25 cellular contexts compared by ENCODE assay signal in genomic region chr7:2360791-2361190, GRCh38. TPM values are rescaled to one million over a fixed set of nuclear protein-coding genes. Genes with fewer than 3 reads are reported as not detected.
DNase-seq lines count a peak whose midpoint lies in the region; ATAC-seq, FAIRE-seq and TF ChIP-seq lines count a peak whose summit lies in the region.
"Had no signal": no experiment of that assay in that cellular context is flagged by ENCODE, and none has a peak within 500 bp of the region (broad histone marks: within the 10 kb centered on the region; RNA-seq: fewer than 3 reads in every experiment).

No MANE protein-coding gene starts in this region.

- DNase-seq in right cardiac atrium (peak in 1 of 3 donors; percentile 73), Right ventricle myocardium superior (no peak), astrocyte (ENCODE audit: low read depth) (peak; percentile 24), foreskin keratinocyte (peak; percentile 33 to 63), urothelium cell line (ENCODE audit: low spot score) (no peak), cerebellar cortex (ENCODE audit: low spot score) (no peak)
- DNase-seq: activated CD4-positive, alpha-beta T cell treated with anti-CD3 and anti-CD28 coated beads, Interleukin-2, amount 10 ng/mL, durations not matched to agents 24 days and 14 days; adrenal gland; C1 segment of cervical spinal cord; EL; erythroblast; midbrain; NCI-H2081 treated with DMSO at 0.1 percent for 48 hours; PC-3; SJCRH30 had no signal

- H3K27ac ChIP-seq in right cardiac atrium (ENCODE audit: low read length) (no peak overlapping the region), astrocyte (ENCODE audit: low read depth, low read length) (no peak overlapping the region), foreskin keratinocyte (peak overlapping the region; percentile 84)
- H3K27ac ChIP-seq: cardiac muscle cell, SJCRH30 had no signal

- peaks cover 86% of the 10 kb centered on the region for H3K79me2 ChIP-seq in astrocyte (ENCODE audit: insufficient read depth, low read length)

- intact Hi-C loops in right cardiac atrium (cut with DNase I) = no loop called here
- intact Hi-C loops in Right ventricle myocardium superior (cut with DNase I) = no loop called here

- peaks cover 93% of the 10 kb centered on the region for H4K20me1 ChIP-seq in astrocyte (ENCODE audit: insufficient read depth, low read length)

- no peaks in the 10 kb centered on the region for H3K27me3 ChIP-seq in right cardiac atrium (ENCODE audit: control insufficient read depth, insufficient read depth)
- no peaks in the 10 kb centered on the region for H3K27me3 ChIP-seq in astrocyte (ENCODE audit: insufficient read depth, low read length)
- H3K27me3 ChIP-seq in foreskin keratinocyte = no peaks in the 10 kb centered on the region
- H3K27me3 ChIP-seq: adrenal gland, cardiac muscle cell, SJCRH30 had no signal

- H3K27me3 Mint-ChIP-seq in astrocyte (ENCODE audit: low read depth, unreplicated experiment) = no peaks in the 10 kb centered on the region
- H3K27me3 Mint-ChIP-seq: activated CD4-positive, alpha-beta T cell treated with anti-CD3 and anti-CD28 coated beads, Interleukin-2, amount 10 ng/mL, durations not matched to agents 24 days and 14 days; progenitor cell of endocrine pancreas had no signal

- H3K4me2 ChIP-seq in astrocyte (ENCODE audit: low read length) = no peak overlapping the region
- H3K4me2 ChIP-seq: GM23338 had no signal

- peak; percentile 51 to 65 for ATAC-seq in right cardiac atrium
- ATAC-seq in Right ventricle myocardium superior (ENCODE audit: poor library complexity) = no peak
- ATAC-seq in foreskin keratinocyte = peak; percentile 88
- no peak for ATAC-seq in HG03159 (IDR thresholded peaks at IDR 0.05; ENCODE audit: unreplicated experiment)
- ATAC-seq in HG03354 (IDR thresholded peaks at IDR 0.05; ENCODE audit: poor library complexity, severe bottlenecking, unreplicated experiment) = no peak
- ATAC-seq: GM23338, left lobe of liver, PC-3 had no signal

- H3K36me3 Mint-ChIP-seq in astrocyte (ENCODE audit: low read depth, unreplicated experiment) = peaks cover 7% of the 10 kb centered on the region

- H3K9ac ChIP-seq in astrocyte (ENCODE audit: low read length) = no peak overlapping the region

- H3K9me3 Mint-ChIP-seq in astrocyte (ENCODE audit: unreplicated experiment) = no peaks in the 10 kb centered on the region
- H3K9me3 Mint-ChIP-seq: activated CD4-positive, alpha-beta T cell treated with anti-CD3 and anti-CD28 coated beads, Interleukin-2, amount 10 ng/mL, durations not matched to agents 24 days and 14 days; activated T-helper 2 cell treated with anti-CD3 and anti-CD28 coated beads, Interferon-gamma antibody, Interleukin-2, Interleukin-4, amounts not matched to agents 10 μg/mL and 5 μg/mL and 100 μg/mL, durations not matched to agents 14 hours and 24 hours and 36 hours; GM23338; neural crest cell; T-helper 1 cell treated with Interleukin-12 subunit alpha and Interleukin-12 subunit beta and Interleukin-4 antibody, amounts not matched to agents 30 μg/mL and 1 μg/mL, for 36 hours had no signal

- H3K4me1 ChIP-seq in right cardiac atrium (ENCODE audit: control insufficient read depth, insufficient read depth, low read length) (peaks cover 7% of the 10 kb centered on the region), astrocyte (ENCODE audit: insufficient read depth, low read length) (peaks cover 9% of the 10 kb centered on the region), foreskin keratinocyte (peaks cover 13% of the 10 kb centered on the region)

- no peak overlapping the region for H2AFZ ChIP-seq in astrocyte (ENCODE audit: low read depth, low read length)
- H2AFZ ChIP-seq: GM23338 had no signal

- 36% methylated on average over 6 of the region's 6 CpGs for WGBS in right cardiac atrium

- FAIRE-seq in astrocyte (lab: Jason Lieb, UNC) = no peak
- FAIRE-seq in urothelium cell line (lab: Jason Lieb, UNC) = peak; percentile 78
- FAIRE-seq: D721Med had no signal

- H3K27ac Mint-ChIP-seq in astrocyte (ENCODE audit: unreplicated experiment) = peak overlapping the region; percentile 71
- H3K27ac Mint-ChIP-seq: activated CD4-positive, alpha-beta T cell treated with anti-CD3 and anti-CD28 coated beads, Interleukin-2, amount 10 ng/mL, durations not matched to agents 24 days and 14 days; activated T-helper 2 cell treated with anti-CD3 and anti-CD28 coated beads, Interferon-gamma antibody, Interleukin-2, Interleukin-4, amounts not matched to agents 10 μg/mL and 5 μg/mL and 100 μg/mL, durations not matched to agents 14 hours and 24 hours and 36 hours; GM23338; progenitor cell of endocrine pancreas; T-helper 1 cell treated with Interleukin-12 subunit alpha and Interleukin-12 subunit beta and Interleukin-4 antibody, amounts not matched to agents 30 μg/mL and 1 μg/mL, for 36 hours had no signal

- H3K9me3 ChIP-seq in right cardiac atrium (ENCODE audit: control insufficient read depth, low read length) (no peaks in the 10 kb centered on the region), astrocyte (ENCODE audit: insufficient read depth, low read depth, low read length) (no peaks in the 10 kb centered on the region)
- H3K9me3 ChIP-seq: adrenal gland, SJCRH30 had no signal

- TF ChIP-seq CTCF in astrocyte (IDR thresholded peaks at IDR 0.05; ENCODE audit: insufficient read depth, low read depth, low read length) (no peak), foreskin keratinocyte (conservative IDR thresholded peaks at IDR 0.05) (no peak)

- peaks cover 46% of the 10 kb centered on the region for H3K36me3 ChIP-seq in astrocyte (ENCODE audit: insufficient read depth, low read length)

- peaks cover 17% of the 10 kb centered on the region for H3K4me1 Mint-ChIP-seq in astrocyte (ENCODE audit: low read depth, unreplicated experiment)

- no peak overlapping the region for H3K4me3 Mint-ChIP-seq in astrocyte (ENCODE audit: unreplicated experiment)
- H3K4me3 Mint-ChIP-seq: activated CD4-positive, alpha-beta T cell treated with anti-CD3 and anti-CD28 coated beads, Interleukin-2, amount 10 ng/mL, durations not matched to agents 24 days and 14 days; GM23338; T-helper 1 cell treated with Interleukin-12 subunit alpha and Interleukin-12 subunit beta and Interleukin-4 antibody, amounts not matched to agents 30 μg/mL and 1 μg/mL, for 36 hours had no signal

- no peak overlapping the region for H3K4me3 ChIP-seq in right cardiac atrium (ENCODE audit: low read length)
- no peak overlapping the region for H3K4me3 ChIP-seq in astrocyte (ENCODE audit: insufficient read depth, low read depth, low read length)
- H3K4me3 ChIP-seq: adrenal gland, cardiac muscle cell, GM23338, SJCRH30 had no signal

RNA-seq across cellular contexts. Expression of gene EIF3B, which starts 6.2 kb away (rescaled TPM):
- total RNA-seq in right cardiac atrium (10 to 100 TPM; 64.9 to 81.7 (median 72.8) TPM), Right ventricle myocardium superior (68.0 TPM), astrocyte (198 and 213 TPM in 2 replicates), foreskin keratinocyte (215 and 219 TPM in 2 replicates)
- polyA plus RNA-seq in right cardiac atrium (40.7 TPM), foreskin keratinocyte (151 and 158 TPM in 2 replicates)

RNA-seq across cellular contexts. Expression of gene CHST12, which starts 42.6 kb away (rescaled TPM):
- 10 to 100 TPM; 16.6 to 19.5 (median 19.4) TPM for total RNA-seq in right cardiac atrium
- 17.9 TPM for polyA plus RNA-seq in right cardiac atrium
- total RNA-seq in Right ventricle myocardium superior = 14.8 TPM
- 18.5 and 22.0 TPM in 2 replicates for total RNA-seq in astrocyte
- 6.1 and 7.5 TPM in 2 replicates for total RNA-seq in foreskin keratinocyte
- polyA plus RNA-seq in foreskin keratinocyte = 10.2 and 10.7 TPM in 2 replicates

RNA-seq across cellular contexts. Expression of gene SNX8, which starts 46.5 kb away (rescaled TPM):
- total RNA-seq in right cardiac atrium (10 to 100 TPM; 34.0 to 44.5 (median 39.7) TPM), Right ventricle myocardium superior (19.1 TPM), astrocyte (20.9 and 28.9 TPM in 2 replicates), foreskin keratinocyte (30.2 and 31.9 TPM in 2 replicates)
- polyA plus RNA-seq in right cardiac atrium (32.3 TPM), foreskin keratinocyte (51.0 and 52.8 TPM in 2 replicates)

Comparison
In these comparisons a context has a peak if more than half of its experiments do, and no peak if none do; other contexts are left out.
1. ATAC-seq: peak in right cardiac atrium (2 of 2) and foreskin keratinocyte (single experiment); none in Right ventricle myocardium superior (single experiment), HG03159 (single experiment) and HG03354 (single experiment).
2. DNase-seq: peak in astrocyte (single experiment) and foreskin keratinocyte (2 of 2); none in Right ventricle myocardium superior (single experiment), urothelium cell line (single experiment) and cerebellar cortex (single experiment).